24 cellular contexts compared by ENCODE assay signal in the genomic region with DNA sequence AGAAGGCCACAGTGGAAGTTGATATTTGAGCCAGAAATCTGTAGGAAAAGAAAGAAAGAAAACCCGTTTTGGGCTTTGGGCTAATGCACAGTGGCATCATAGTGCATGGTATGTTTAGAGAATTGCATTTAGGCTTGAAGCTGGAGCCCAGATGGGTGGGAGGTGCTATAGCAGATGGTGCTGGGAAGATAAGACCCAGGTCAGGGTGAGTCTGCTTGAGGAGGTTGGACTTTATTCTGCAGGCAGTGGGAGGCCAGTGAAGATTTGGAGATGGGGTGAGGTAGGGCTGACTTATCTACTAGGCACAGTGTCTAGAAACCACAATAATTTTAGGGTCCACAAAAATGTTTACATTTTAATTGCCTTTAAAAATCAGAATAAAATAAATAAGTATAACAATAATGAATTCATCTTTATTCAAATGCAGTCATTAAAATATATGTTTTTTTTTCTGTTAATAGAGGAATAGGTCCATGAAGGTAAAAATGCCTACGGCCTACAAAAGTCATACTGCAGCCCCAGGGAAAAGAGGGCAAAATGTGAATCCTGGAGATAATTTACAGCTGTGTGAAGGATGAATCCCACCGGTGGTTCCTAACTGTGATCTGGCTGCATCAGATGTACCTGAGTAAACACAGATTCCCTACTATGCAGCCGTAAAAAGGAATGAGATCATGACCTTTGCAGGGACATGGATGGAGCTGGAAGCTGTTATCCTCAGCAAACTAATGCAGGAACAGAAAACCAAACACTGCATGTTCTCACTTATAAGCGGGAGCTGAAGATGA. TPM values are rescaled to one million over a fixed set of nuclear protein-coding genes. Genes with fewer than 3 reads are reported as not detected.
A peak's percentile ranks its signal among the peaks of the same experiment; 100 is the strongest.
DNase-seq lines count a peak whose midpoint lies in the region; ATAC-seq lines count a peak whose summit lies in the region.
"Had no signal": no experiment of that assay in that cellular context is flagged by ENCODE, and none has a peak within 500 bp of the region (broad histone marks: within the 10 kb centered on the region; RNA-seq: fewer than 3 reads in every experiment).

No MANE protein-coding gene starts in this region.

- H3K4me3 Mint-ChIP-seq in CD8-positive, alpha-beta memory T cell: no peak overlapping the region
- H3K4me3 Mint-ChIP-seq: naive B cell; stimulated activated naive CD8-positive, alpha-beta T cell treated with anti-CD3 and anti-CD28 coated beads, Interleukin-15, amount 100 ng/mL, for 72 hours had no signal

- no peaks in the 10 kb centered on the region for H3K4me1 ChIP-seq in CD8-positive, alpha-beta memory T cell (ENCODE audit: insufficient read depth, low read length)
- H3K4me1 ChIP-seq: body of pancreas, gastrocnemius medialis, HAP-1, lower lobe of right lung, vagina had no signal

- no peak overlapping the region for H3K27ac Mint-ChIP-seq in CD8-positive, alpha-beta memory T cell
- H3K27ac Mint-ChIP-seq: naive B cell; stimulated activated naive CD8-positive, alpha-beta T cell treated with anti-CD3 and anti-CD28 coated beads, Interleukin-15, amount 100 ng/mL, for 72 hours had no signal

- H3K4me3 ChIP-seq in CD8-positive, alpha-beta memory T cell (ENCODE audit: low read length): no peak overlapping the region
- H3K4me3 ChIP-seq: body of pancreas, gastrocnemius medialis, HAP-1, lower lobe of right lung, vagina had no signal

- peaks cover 5 to 10% of the 10 kb centered on the region in 2 donors for H3K27me3 Mint-ChIP-seq in CD8-positive, alpha-beta memory T cell
- H3K27me3 Mint-ChIP-seq: stimulated activated naive CD8-positive, alpha-beta T cell treated with anti-CD3 and anti-CD28 coated beads, Interleukin-15, amount 100 ng/mL, for 72 hours had no signal

- H3K9me3 Mint-ChIP-seq in CD8-positive, alpha-beta memory T cell: peaks cover 3 to 9% (median 3%) of the 10 kb centered on the region in 5 donors

- H3K4me1 Mint-ChIP-seq in CD8-positive, alpha-beta memory T cell: no peaks in the 10 kb centered on the region
- H3K4me1 Mint-ChIP-seq: naive B cell had no signal

- intact Hi-C loops in Right ventricle myocardium superior (cut with DNase I): no loop called here

- CTCF ChIA-PET in CD8-positive, alpha-beta memory T cell (lab: Charles Lee): no interaction called here

- H3K9me3 ChIP-seq in CD8-positive, alpha-beta memory T cell (ENCODE audit: low read length): no peaks in the 10 kb centered on the region
- H3K9me3 ChIP-seq: body of pancreas, gastrocnemius medialis, HAP-1, lower lobe of right lung, neutrophil, vagina had no signal

- POLR2A ChIA-PET in CD8-positive, alpha-beta memory T cell (lab: Charles Lee): no interaction called here

- no peak for ATAC-seq in HG02759 (IDR thresholded peaks at IDR 0.05; ENCODE audit: unreplicated experiment)
- ATAC-seq in Right ventricle myocardium superior (ENCODE audit: poor library complexity): no peak
- ATAC-seq in GM21367 (IDR thresholded peaks at IDR 0.05; ENCODE audit: unreplicated experiment): no peak
- no peak for ATAC-seq in GM21619 (IDR thresholded peaks at IDR 0.05; ENCODE audit: unreplicated experiment)
- ATAC-seq: body of pancreas; gastrocnemius medialis; lower lobe of right lung; stimulated activated naive CD8-positive, alpha-beta T cell treated with anti-CD3 and anti-CD28 coated beads, Interleukin-15, amount 100 ng/mL, for 72 hours had no signal

- no peak for DNase-seq in CD8-positive, alpha-beta memory T cell
- DNase-seq in NCI-H1694 (lab: John Stamatoyannopoulos, UW): peak; percentile 91
- DNase-seq in NCI-H82 treated with DMSO at 0.1 percent for 48 hours (lab: John Stamatoyannopoulos, UW; ENCODE audit: unreplicated experiment): peak; percentile 89
- peak; percentile 57 for DNase-seq in cerebellar cortex (ENCODE audit: low spot score)
- DNase-seq in Right ventricle myocardium superior: no peak
- DNase-seq: activated CD4-positive, alpha-beta T cell treated with anti-CD3 and anti-CD28 coated beads, Interleukin-2, amount 50 U/mL, for 48 hours; activated naive CD4-positive, alpha-beta T cell treated with Interleukin-2 at 50 U/mL for 16 hours; body of pancreas; gastrocnemius medialis; hippocampal formation; lower lobe of right lung; midbrain; naive B cell; NCI-H748 treated with DMSO at 0.1 percent for 48 hours; right cardiac atrium; stimulated activated CD4-positive, alpha-beta T cell treated with anti-CD3 and anti-CD28 coated beads, Interleukin-1b, Interleukin-23, amount 100 ng/mL, for 48 hours; stimulated activated naive CD8-positive, alpha-beta T cell treated with anti-CD3 and anti-CD28 coated beads, Interleukin-15, amount 100 ng/mL, for 72 hours; T1000 had no signal

- peak overlapping the region; percentile 14 for H3K27ac ChIP-seq in CD8-positive, alpha-beta memory T cell (ENCODE audit: low read depth, low read length)
- H3K27ac ChIP-seq: body of pancreas, gastrocnemius medialis, lower lobe of right lung, neutrophil, vagina had no signal

- no peaks in the 10 kb centered on the region for H3K27me3 ChIP-seq in CD8-positive, alpha-beta memory T cell (ENCODE audit: insufficient read depth, low read length, poor library complexity, severe bottlenecking)
- H3K27me3 ChIP-seq: body of pancreas, neutrophil, vagina had no signal

- H3K36me3 ChIP-seq in CD8-positive, alpha-beta memory T cell (ENCODE audit: insufficient read depth, low read length): no peaks in the 10 kb centered on the region
- H3K36me3 ChIP-seq: gastrocnemius medialis, HAP-1, lower lobe of right lung, neutrophil, vagina had no signal

- peaks cover 4 to 30% (median 12%) of the 10 kb centered on the region in 3 donors for H3K36me3 Mint-ChIP-seq in CD8-positive, alpha-beta memory T cell

RNA-seq across cellular contexts. Expression of gene DNAJC6, which starts 8.7 kb away (rescaled TPM):
- total RNA-seq in CD8-positive, alpha-beta memory T cell: 1 to 10 TPM; 5.1 to 5.6 TPM
- polyA plus RNA-seq in CD8-positive, alpha-beta memory T cell: 1.0 TPM
- 2.0 TPM for total RNA-seq in Right ventricle myocardium superior

Comparison
In these comparisons a context has a peak if more than half of its experiments do, and no peak if none do; other contexts are left out.
1. DNase-seq: peak in NCI-H1694 (single experiment), NCI-H82 treated with DMSO at 0.1 percent for 48 hours (single experiment) and cerebellar cortex (single experiment); none in CD8-positive, alpha-beta memory T cell (0 of 5) and Right ventricle myocardium superior (single experiment).